ENCODE assay signal across 12 cellular contexts in genomic region chr1:213761845-213762407, GRCh38.
DNase-seq lines count a peak whose midpoint lies in the region; ATAC-seq and TF ChIP-seq lines count a peak whose summit lies in the region.
"Had no signal": no experiment of that assay in that cellular context is flagged by ENCODE, and none has a peak within 500 bp of the region (broad histone marks: within the 10 kb centered on the region; RNA-seq: fewer than 3 reads in every experiment).

No MANE protein-coding gene starts in this region.

- CTCF ChIA-PET in activated CD4-positive, alpha-beta memory T cell treated with anti-CD3 and anti-CD28 coated beads for 36 hours (lab: Charles Lee) = no interaction called here

- no peak for TF ChIP-seq CTCF in foreskin keratinocyte (conservative IDR thresholded peaks at IDR 0.05)
- TF ChIP-seq CTCF in ovary (IDR thresholded peaks at IDR 0.05) = no peak

- peak; percentile 1 for DNase-seq in NOMO-1 treated with DMSO at 0.1 percent for 48 hours (lab: John Stamatoyannopoulos, UW; ENCODE audit: unreplicated experiment)
- DNase-seq in NOMO-1 (lab: John Stamatoyannopoulos, UW; ENCODE audit: unreplicated experiment in 2 of 2) = no peak
- peak; percentile 55 for DNase-seq in activated CD4-positive, alpha-beta memory T cell treated with anti-CD3 and anti-CD28 coated beads for 36 hours
- peak in 1 of 2 donors; percentile 1 for DNase-seq in foreskin keratinocyte
- DNase-seq in stimulated activated CD8-positive, alpha-beta memory T cell treated with anti-CD3 and anti-CD28 coated beads, Interleukin-4, amount 100 ng/mL, for 48 hours = peak; percentile 24
- DNase-seq in ecto neural progenitor cell (ENCODE audit: low spot score) = no peak
- DNase-seq in ovary = no peak
- DNase-seq: left lung had no signal

- intact Hi-C loops in activated CD4-positive, alpha-beta memory T cell treated with anti-CD3 and anti-CD28 coated beads for 36 hours (cut with micrococcal nuclease) = loop anchor here (10.0 kb wide), 1 partner anchor 93 kb away; no protein-coding TSS in a partner anchor
- intact Hi-C loops in ovary (cut with DNase I) = no loop called here

- H3K27ac ChIP-seq in foreskin keratinocyte = no peak overlapping the region
- H3K27ac ChIP-seq in ovary = no peak overlapping the region
- H3K27ac ChIP-seq: ascending aorta, esophagus muscularis mucosa, left lung, suprapubic skin had no signal

- no peaks in the 10 kb centered on the region for H3K36me3 Mint-ChIP-seq in activated CD4-positive, alpha-beta memory T cell treated with anti-CD3 and anti-CD28 coated beads for 36 hours

- H3K4me3 ChIP-seq in ovary = no peak overlapping the region
- H3K4me3 ChIP-seq: ascending aorta, esophagus muscularis mucosa, left lung, suprapubic skin had no signal

- WGBS in ovary, 3 donors = 37 to 47% (median 43%) methylated on average over 7 of the region's 7 CpGs

- no peak for TF ChIP-seq EP300 in ovary (IDR thresholded peaks at IDR 0.05)

- no peaks in the 10 kb centered on the region for H3K36me3 ChIP-seq in ovary
- H3K36me3 ChIP-seq: ascending aorta, esophagus muscularis mucosa, left lung, suprapubic skin had no signal

- POLR2A ChIA-PET in activated CD4-positive, alpha-beta memory T cell treated with anti-CD3 and anti-CD28 coated beads for 36 hours (lab: Charles Lee) = no interaction called here

- no peaks in the 10 kb centered on the region for H3K9me3 Mint-ChIP-seq in activated CD4-positive, alpha-beta memory T cell treated with anti-CD3 and anti-CD28 coated beads for 36 hours

- peak overlapping the region; percentile 16 for H3K27ac Mint-ChIP-seq in activated CD4-positive, alpha-beta memory T cell treated with anti-CD3 and anti-CD28 coated beads for 36 hours

- H3K27me3 Mint-ChIP-seq in activated CD4-positive, alpha-beta memory T cell treated with anti-CD3 and anti-CD28 coated beads for 36 hours = no peaks in the 10 kb centered on the region

- H3K4me3 Mint-ChIP-seq in activated CD4-positive, alpha-beta memory T cell treated with anti-CD3 and anti-CD28 coated beads for 36 hours = no peak overlapping the region

- H3K4me1 ChIP-seq in foreskin keratinocyte (no peaks in the 10 kb centered on the region), ovary (ENCODE audit: insufficient read depth) (no peaks in the 10 kb centered on the region)
- H3K4me1 ChIP-seq: ascending aorta, esophagus muscularis mucosa, left lung, suprapubic skin had no signal

- no peaks in the 10 kb centered on the region for H3K9me3 ChIP-seq in ovary
- H3K9me3 ChIP-seq: ascending aorta, left lung had no signal

- no peak for TF ChIP-seq POLR2A in ovary (IDR thresholded peaks at IDR 0.05)

- peaks cover 10% of the 10 kb centered on the region for H3K4me1 Mint-ChIP-seq in activated CD4-positive, alpha-beta memory T cell treated with anti-CD3 and anti-CD28 coated beads for 36 hours (ENCODE audit: low read depth)

- ATAC-seq in foreskin keratinocyte (peak; percentile 36), HG03159 (IDR thresholded peaks at IDR 0.05; ENCODE audit: unreplicated experiment) (no peak)
- ATAC-seq: left lung had no signal

- H3K27me3 ChIP-seq in foreskin keratinocyte (no peaks in the 10 kb centered on the region), ovary (no peaks in the 10 kb centered on the region)
- H3K27me3 ChIP-seq: ascending aorta, left lung had no signal

Comparison
In these comparisons a context has a peak if more than half of its experiments do, and no peak if none do; other contexts are left out.
1. DNase-seq: peak in NOMO-1 treated with DMSO at 0.1 percent for 48 hours (single experiment), activated CD4-positive, alpha-beta memory T cell treated with anti-CD3 and anti-CD28 coated beads for 36 hours (single experiment) and stimulated activated CD8-positive, alpha-beta memory T cell treated with anti-CD3 and anti-CD28 coated beads, Interleukin-4, amount 100 ng/mL, for 48 hours (single experiment); none in NOMO-1 (0 of 2), ecto neural progenitor cell (single experiment) and ovary (0 of 5).